ENCODE assay signal across 18 cellular contexts in the genomic region with DNA sequence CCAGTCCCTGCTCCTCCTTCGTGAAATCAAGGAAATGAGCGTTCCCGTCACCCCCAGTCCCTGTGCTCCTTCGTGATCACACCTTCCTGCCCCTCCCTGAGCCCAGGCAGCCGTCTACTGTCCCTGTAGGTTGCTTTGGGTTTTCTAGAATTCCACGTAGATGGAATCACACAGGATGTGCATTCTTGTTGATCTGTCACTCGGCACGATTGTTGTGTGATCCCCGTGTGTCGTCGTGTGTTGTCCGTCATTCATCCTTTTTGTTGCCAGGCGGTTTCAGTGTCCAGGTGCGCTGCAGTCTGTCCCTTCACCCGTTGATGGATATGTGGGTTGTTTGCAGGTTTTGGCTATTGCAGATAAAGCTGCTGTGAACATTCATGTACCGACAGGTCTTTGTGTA. TPM values are rescaled to one million over a fixed set of nuclear protein-coding genes. Genes with fewer than 3 reads are reported as not detected.
DNase-seq lines count a peak whose midpoint lies in the region; ATAC-seq, FAIRE-seq and TF ChIP-seq lines count a peak whose summit lies in the region.
"Had no signal": no experiment of that assay in that cellular context is flagged by ENCODE, and none has a peak within 500 bp of the region (broad histone marks: within the 10 kb centered on the region; RNA-seq: fewer than 3 reads in every experiment).

No MANE protein-coding gene starts in this region.

- H3K4me1 ChIP-seq in H9 (ENCODE audit: insufficient read depth, low read length) (no peaks in the 10 kb centered on the region), GM12878 (ENCODE audit: control insufficient read depth, insufficient read depth, low read length) (peaks cover 36% of the 10 kb centered on the region)
- H3K4me1 ChIP-seq: Caco-2 had no signal

- TF ChIP-seq EP300 in GM12878 (IDR thresholded peaks at IDR 0.05; ENCODE audit: borderline replicate concordance in 1 of 2, control insufficient read depth in 1 of 2, low read depth in 2 of 2, low read length in 2 of 2): no peak

- H3K79me1 ChIP-seq in H9 (ENCODE audit: insufficient read depth, low read depth, low read length, poor library complexity, severe bottlenecking): peaks cover 2% of the 10 kb centered on the region

- H3K9ac ChIP-seq in H9 (ENCODE audit: extremely low read depth, insufficient read length, low read length) (no peak overlapping the region), GM12878 (ENCODE audit: control insufficient read depth, insufficient read depth, low read length) (no peak overlapping the region)

- no peak overlapping the region for H3K4me2 ChIP-seq in H9 (ENCODE audit: insufficient read depth, insufficient read length, low read length)
- no peak overlapping the region for H3K4me2 ChIP-seq in GM12878 (ENCODE audit: control insufficient read depth, insufficient read depth)

- no peak overlapping the region for H3K18ac ChIP-seq in H9 (ENCODE audit: insufficient read length, low read depth, low read length)

- no peak overlapping the region for H3K4ac ChIP-seq in H9 (ENCODE audit: low read depth, low read length)

- no peak overlapping the region for H2AFZ ChIP-seq in H9 (ENCODE audit: low read length)
- H2AFZ ChIP-seq in GM12878 (ENCODE audit: control insufficient read depth, low read depth, low read length): no peak overlapping the region

- peak overlapping the region in 2 of 3 experiments; percentile 21 to 63; a peak in 1 of 7 replicates for H3K27ac Mint-ChIP-seq in H9

- H3K14ac ChIP-seq in H9 (ENCODE audit: insufficient read depth, low read length): no peak overlapping the region

- no peaks in the 10 kb centered on the region for H3K4me1 Mint-ChIP-seq in H9

- no peak overlapping the region for H2AK5ac ChIP-seq in H9 (ENCODE audit: insufficient read length, low read length)

- H3K36me3 Mint-ChIP-seq in H9 (ENCODE audit: insufficient read depth in 1 of 3, low read depth in 3 of 3): peaks cover 66 to 91% (median 85%) of the 10 kb centered on the region in 3 experiments; a peak in 6 of 7 replicates

- H2BK20ac ChIP-seq in H9 (ENCODE audit: low read depth, low read length, poor library complexity, severe bottlenecking): no peak overlapping the region

- no peaks in the 10 kb centered on the region for H3K27me3 Mint-ChIP-seq in H9 (ENCODE audit: low read depth)

- peaks cover 11 to 22% of the 10 kb centered on the region in 2 experiments; a peak in 3 of 4 replicates for H3K36me3 ChIP-seq in GM12878 (ENCODE audit: control insufficient read depth in 2 of 2, insufficient read depth in 2 of 2, low read length in 1 of 2)

- CTCF ChIA-PET in GM12878 (lab: Yijun Ruan, JAX): no interaction called here

- BruUV-seq in GM12878 (replicated peaks; lab: Mats Ljungman, UMichigan): no TSS peak

- peak; percentile 17; the same call in 1 of the 2 replicates for TF ChIP-seq POLR2A in GM12878 (IDR thresholded peaks at IDR 0.05; ENCODE audit: low read depth, low read length)

- RAD21 ChIA-PET in GM12878 (lab: Charles Lee; ENCODE audit: unreplicated experiment): no interaction called here

- no peak for TF ChIP-seq RAD21 in GM12878 (IDR thresholded peaks at IDR 0.05; ENCODE audit: insufficient read depth, low read depth, low read length)

- H3K9me3 ChIP-seq in H9 (ENCODE audit: control insufficient read depth, low read depth, low read length) (no peaks in the 10 kb centered on the region), GM12878 (replicated peaks; ENCODE audit: control insufficient read depth, insufficient read depth, low read length) (peaks cover 5% of the 10 kb centered on the region; the same call in 2 of the 3 replicates)
- H3K9me3 ChIP-seq: Caco-2, SJSA1 had no signal

- FAIRE-seq in GM12878 (lab: Jason Lieb, UNC) (no peak), frontal cortex (lab: Jason Lieb, UNC) (no peak)
- FAIRE-seq: K562 had no signal

- DNase-seq in 8988T: peak; percentile 44
- no peak for DNase-seq in H9
- no peak for DNase-seq in GM12878 (ENCODE audit: low read depth, low spot score)
- peak; percentile 43 for DNase-seq in mesenteric fat pad (ENCODE audit: low spot score)
- DNase-seq in NCI-H748 (lab: John Stamatoyannopoulos, UW; ENCODE audit: unreplicated experiment): no peak
- no peak for DNase-seq in frontal cortex (ENCODE audit: low spot score in 2 of 2)
- DNase-seq: Caco-2, DMS153, NCI-H187 treated with DMSO at 0.1 percent for 48 hours, NCI-H446, NCI-H69, OCI-M1, RPMI8226 had no signal

- in situ Hi-C loops in GM12878 (cut with MboI): no loop called here

- ATAC-seq in GM12878: no peak
- no peak for ATAC-seq in HG02642 (IDR thresholded peaks at IDR 0.05; ENCODE audit: poor library complexity, unreplicated experiment)
- ATAC-seq in activated CD4-positive, CD25-positive, alpha-beta regulatory T cell treated with anti-CD3 and anti-CD28 coated beads, Interleukin-2, amount 50 U/mL, for 24 hours: no peak
- ATAC-seq: K562 had no signal

- no peak overlapping the region for H4K8ac ChIP-seq in H9 (replicated peaks; ENCODE audit: insufficient read length, low read depth, low read length)

- peaks cover 0 to under 1% of the 10 kb centered on the region in 2 experiments; a peak in 1 of 5 replicates for H3K9me3 Mint-ChIP-seq in H9

- no peaks in the 10 kb centered on the region for H4K20me1 ChIP-seq in H9 (ENCODE audit: control insufficient read depth, insufficient read depth, insufficient read length)
- peaks cover 3% of the 10 kb centered on the region; the same call in 1 of the 2 replicates for H4K20me1 ChIP-seq in GM12878 (ENCODE audit: control insufficient read depth, insufficient read depth)

- peaks cover 3% of the 10 kb centered on the region; the same call in 1 of the 2 replicates for H3K79me2 ChIP-seq in H9 (ENCODE audit: insufficient read depth, low read length)
- peaks cover 15% of the 10 kb centered on the region for H3K79me2 ChIP-seq in GM12878 (ENCODE audit: control insufficient read depth, insufficient read depth, low read length)

- WGBS in H9 (ENCODE audit: extremely low coverage, insufficient read length, low lambda C conversion rate): no CpG with 5 or more reads among the region's 16 CpGs
- 94% methylated on average over 16 of the region's 16 CpGs for WGBS in GM12878 (ENCODE audit: insufficient coverage, insufficient replicate concordance, low lambda C conversion rate, missing lambda C conversion rate)

- H3K56ac ChIP-seq in H9 (ENCODE audit: insufficient read length, low read depth, low read length): no peak overlapping the region

- no peak overlapping the region for H4K5ac ChIP-seq in H9 (ENCODE audit: insufficient read length, low read depth, low read length)

- H3T11ph ChIP-seq in H9 (ENCODE audit: low read length): no peak overlapping the region

- H2BK5ac ChIP-seq in H9 (ENCODE audit: insufficient read length, low read length): no peak overlapping the region

- no peak overlapping the region for H3K4me3 ChIP-seq in GM12878
- H3K4me3 ChIP-seq: K562, SJSA1 had no signal

- no peak overlapping the region for H2BK120ac ChIP-seq in H9 (ENCODE audit: low read depth, low read length, poor library complexity, severe bottlenecking)

- no peaks in the 10 kb centered on the region for H3K23me2 ChIP-seq in H9 (ENCODE audit: insufficient read length, low read depth, low read length, poor library complexity, severe bottlenecking)

- POLR2A ChIA-PET in GM12878 (lab: Charles Lee): no interaction called here

- intact Hi-C loops in GM12878 (cut with micrococcal nuclease; ENCODE audit: unreplicated experiment): no loop called here

- no peaks in the 10 kb centered on the region for H3K27me3 ChIP-seq in H9 (ENCODE audit: insufficient read depth, low read length)
- H3K27me3 ChIP-seq in GM12878 (replicated peaks in 1 of 2; ENCODE audit: control insufficient read depth in 2 of 2, insufficient read depth in 2 of 2, low read length in 1 of 2): no peaks in the 10 kb centered on the region
- H3K27me3 ChIP-seq: SJSA1 had no signal

- no peak overlapping the region for H3K27ac ChIP-seq in H9 (ENCODE audit: insufficient read length, low read depth, low read length)
- no peak overlapping the region for H3K27ac ChIP-seq in GM12878 (ENCODE audit: control insufficient read depth, insufficient read depth)
- H3K27ac ChIP-seq: SJSA1 had no signal

- no peak overlapping the region for H4K91ac ChIP-seq in H9 (ENCODE audit: insufficient read length, low read depth, low read length)

- SMC1A ChIA-PET in GM12878 (lab: Charles Lee; ENCODE audit: uncharacterized antibody, unreplicated experiment): no interaction called here

- no peak overlapping the region for H2BK15ac ChIP-seq in H9 (ENCODE audit: low read depth, low read length)

- no peak overlapping the region for H3K23ac ChIP-seq in H9 (ENCODE audit: insufficient read length, low read depth, low read length)

- H3K4me3 Mint-ChIP-seq in H9: no peak overlapping the region

- TF ChIP-seq CTCF in H9 (conservative IDR thresholded peaks at IDR 0.05): no peak
- no peak for TF ChIP-seq CTCF in GM12878 (IDR thresholded peaks at IDR 0.05 in 2 of 3, conservative IDR thresholded peaks at IDR 0.05 in 1 of 3; ENCODE audit: control insufficient read depth in 2 of 3, extremely low read depth in 1 of 3, insufficient read depth in 1 of 3, low read depth in 3 of 3, low read length in 3 of 3)

- H2BK12ac ChIP-seq in H9 (ENCODE audit: insufficient read length, low read depth, low read length): no peak overlapping the region

RNA-seq across cellular contexts. Expression of a gene that starts 9.4 kb away (rescaled TPM):
- total RNA-seq in H9 (2021): 61.4 and 65.3 TPM in 2 replicates
- total RNA-seq in GM12878 (2013; cell fraction: nucleolus; rRNA removed): 107 and 127 TPM in 2 replicates
- total RNA-seq in GM12878 (2014; rRNA removed): 39.6 and 46.6 TPM in 2 replicates
- 34.4 and 41.6 TPM in 2 replicates for total RNA-seq in GM12878 (2014; rRNA removed; fragmentation: Illumina TruSeq; extraction: Trizol)
- total RNA-seq in GM12878 (2021): 52.8 and 65.8 TPM in 2 replicates
- polyA plus RNA-seq in GM12878 (2011; ENCODE audit: low read depth): 17.0 TPM
- 50.7 and 64.1 TPM in 2 replicates for polyA plus RNA-seq in GM12878 (2011; rRNA removed)
- 76.9 and 109 TPM in 2 replicates for polyA plus RNA-seq in GM12878 (2011; cell fraction: cytosol; rRNA removed)
- polyA plus RNA-seq in GM12878 (2011; cell fraction: nucleus; rRNA removed): 240 and 347 TPM in 2 replicates
- polyA plus RNA-seq in GM12878 (2012): 27.9 and 29.1 TPM in 2 replicates
- polyA plus RNA-seq in GM12878 (2014; fragmentation: Illumina TruSeq; extraction: Trizol): 46.0 and 60.9 TPM in 2 replicates
- 1 to 10 TPM; 6.2 to 9.2 TPM for polyA plus RNA-seq in GM12878 (2014; fragmentation: Nextera tagmentation; extraction: Ambion mirVana)
- 92.6 and 95.2 TPM in 2 replicates for polyA plus RNA-seq in GM12878 (2014; rRNA removed)
- 100 to 1,000 TPM; 102 to 104 TPM for polyA plus RNA-seq in GM12878 (2016; fragmentation: Nextera tagmentation; extraction: Ambion mirVana)
- 53.0 and 56.3 TPM in 2 replicates for polyA minus RNA-seq in GM12878 (2011; rRNA and poly(A)+ RNA removed)
- polyA minus RNA-seq in GM12878 (2011; cell fraction: cytosol; rRNA and poly(A)+ RNA removed): 17.9 and 18.8 TPM in 2 replicates
- polyA minus RNA-seq in GM12878 (2011; cell fraction: nucleus; rRNA and poly(A)+ RNA removed): 34.3 and 67.6 TPM in 2 replicates
- total RNA-seq in mesenteric fat pad: 33.3 TPM
- 21.2 TPM for total RNA-seq in frontal cortex

RNA-seq across cellular contexts. Expression of a gene that starts 21.1 kb away (rescaled TPM):
- total RNA-seq in H9 (2021) (0.42 TPM in 2 replicates), GM12878 (2014; rRNA removed) (not detected in 2 replicates), GM12878 (2014; rRNA removed; fragmentation: Illumina TruSeq; extraction: Trizol) (not detected in 2 replicates), GM12878 (2021) (not detected in 2 replicates), mesenteric fat pad (not detected), frontal cortex (6.1 TPM)
- total RNA-seq in GM12878 (2013; cell fraction: nucleolus; rRNA removed): not detected in 2 replicates
- 0.42 TPM for polyA plus RNA-seq in GM12878 (2011; ENCODE audit: low read depth)
- polyA plus RNA-seq in GM12878 (2011; rRNA removed) (not detected in 2 replicates), GM12878 (2014; fragmentation: Illumina TruSeq; extraction: Trizol) (not detected in 2 replicates), GM12878 (2014; fragmentation: Nextera tagmentation; extraction: Ambion mirVana) (under 1 TPM; 0.03 to 0.15 TPM), GM12878 (2014; rRNA removed) (not detected in 2 replicates), GM12878 (2016; fragmentation: Nextera tagmentation; extraction: Ambion mirVana) (under 1 TPM; 0.78 to 0.96 TPM)
- not detected in 2 replicates for polyA plus RNA-seq in GM12878 (2011; cell fraction: cytosol; rRNA removed)
- not detected in 2 replicates for polyA plus RNA-seq in GM12878 (2011; cell fraction: nucleus; rRNA removed)
- 0.83 and 0.89 TPM in 2 replicates for polyA plus RNA-seq in GM12878 (2012)
- polyA minus RNA-seq in GM12878 (2011; rRNA and poly(A)+ RNA removed): not detected in 2 replicates
- not detected in 2 replicates for polyA minus RNA-seq in GM12878 (2011; cell fraction: cytosol; rRNA and poly(A)+ RNA removed)
- not detected in 2 replicates for polyA minus RNA-seq in GM12878 (2011; cell fraction: nucleus; rRNA and poly(A)+ RNA removed)
- total RNA-seq: Caco-2, H4, K562, SJSA1 had no signal

RNA-seq across cellular contexts. Expression of a gene that starts 24.3 kb away (rescaled TPM):
- total RNA-seq in H9 (2021): 5.3 and 5.6 TPM in 2 replicates
- total RNA-seq in GM12878 (2013; cell fraction: nucleolus; rRNA removed): 12.1 and 14.7 TPM in 2 replicates
- 11.7 and 13.8 TPM in 2 replicates for total RNA-seq in GM12878 (2014; rRNA removed)
- total RNA-seq in GM12878 (2014; rRNA removed; fragmentation: Illumina TruSeq; extraction: Trizol): 5.5 and 7.2 TPM in 2 replicates
- 14.4 and 16.1 TPM in 2 replicates for total RNA-seq in GM12878 (2021)
- 2.5 TPM for polyA plus RNA-seq in GM12878 (2011; ENCODE audit: low read depth)
- polyA plus RNA-seq in GM12878 (2011; rRNA removed): 4.3 and 4.7 TPM in 2 replicates
- polyA plus RNA-seq in GM12878 (2011; cell fraction: cytosol; rRNA removed): 6.5 and 7.6 TPM in 2 replicates
- 9.9 and 13.2 TPM in 2 replicates for polyA plus RNA-seq in GM12878 (2011; cell fraction: nucleus; rRNA removed)
- 7.4 and 8.3 TPM in 2 replicates for polyA plus RNA-seq in GM12878 (2012)
- 2.2 and 4.1 TPM in 2 replicates for polyA plus RNA-seq in GM12878 (2014; fragmentation: Illumina TruSeq; extraction: Trizol)
- 1 to 10 TPM; 1.2 to 4.9 TPM for polyA plus RNA-seq in GM12878 (2014; fragmentation: Nextera tagmentation; extraction: Ambion mirVana)
- polyA plus RNA-seq in GM12878 (2014; rRNA removed): 15.1 and 16.1 TPM in 2 replicates
- 10 to 100 TPM; 20.5 to 22.2 TPM for polyA plus RNA-seq in GM12878 (2016; fragmentation: Nextera tagmentation; extraction: Ambion mirVana)
- polyA minus RNA-seq in GM12878 (2011; rRNA and poly(A)+ RNA removed): 3.2 and 9.8 TPM in 2 replicates
- polyA minus RNA-seq in GM12878 (2011; cell fraction: cytosol; rRNA and poly(A)+ RNA removed): 2.8 and 3.9 TPM in 2 replicates
- 5.4 and 5.7 TPM in 2 replicates for polyA minus RNA-seq in GM12878 (2011; cell fraction: nucleus; rRNA and poly(A)+ RNA removed)
- total RNA-seq in mesenteric fat pad: 3.6 TPM
- total RNA-seq in frontal cortex: 7.7 TPM
- total RNA-seq: H4 had no signal

RNA-seq across cellular contexts. Expression of a gene that starts 30.2 kb away (rescaled TPM):
- total RNA-seq in H9 (2021) (94.1 and 100 TPM in 2 replicates), GM12878 (2014; rRNA removed) (63.5 and 71.4 TPM in 2 replicates), GM12878 (2014; rRNA removed; fragmentation: Illumina TruSeq; extraction: Trizol) (48.0 and 50.8 TPM in 2 replicates), GM12878 (2021) (73.2 and 77.8 TPM in 2 replicates), mesenteric fat pad (188 TPM), frontal cortex (35.5 TPM)
- 7.9 and 8.3 TPM in 2 replicates for total RNA-seq in GM12878 (2013; cell fraction: nucleolus; rRNA removed)
- polyA plus RNA-seq in GM12878 (2011; ENCODE audit: low read depth): 52.7 TPM
- polyA plus RNA-seq in GM12878 (2011; rRNA removed) (21.0 and 32.7 TPM in 2 replicates), GM12878 (2014; fragmentation: Illumina TruSeq; extraction: Trizol) (35.6 and 57.1 TPM in 2 replicates), GM12878 (2014; fragmentation: Nextera tagmentation; extraction: Ambion mirVana) (10 to 100 TPM; 55.3 to 67.7 TPM), GM12878 (2014; rRNA removed) (51.9 and 52.6 TPM in 2 replicates), GM12878 (2016; fragmentation: Nextera tagmentation; extraction: Ambion mirVana) (100 to 1,000 TPM; 162 to 164 TPM)
- 49.9 and 52.1 TPM in 2 replicates for polyA plus RNA-seq in GM12878 (2011; cell fraction: cytosol; rRNA removed)
- polyA plus RNA-seq in GM12878 (2011; cell fraction: nucleus; rRNA removed): 45.0 and 46.7 TPM in 2 replicates
- polyA plus RNA-seq in GM12878 (2012): 60.0 and 70.1 TPM in 2 replicates
- polyA minus RNA-seq in GM12878 (2011; rRNA and poly(A)+ RNA removed): 14.8 and 20.7 TPM in 2 replicates
- 15.1 and 18.8 TPM in 2 replicates for polyA minus RNA-seq in GM12878 (2011; cell fraction: cytosol; rRNA and poly(A)+ RNA removed)
- 4.5 and 5.1 TPM in 2 replicates for polyA minus RNA-seq in GM12878 (2011; cell fraction: nucleus; rRNA and poly(A)+ RNA removed)

RNA-seq across cellular contexts. Expression of a gene that starts 45.5 kb away (rescaled TPM):
- total RNA-seq in H9 (2021) (39.6 and 41.8 TPM in 2 replicates), GM12878 (2014; rRNA removed) (35.3 and 35.4 TPM in 2 replicates), GM12878 (2014; rRNA removed; fragmentation: Illumina TruSeq; extraction: Trizol) (19.2 and 21.4 TPM in 2 replicates), GM12878 (2021) (34.9 and 36.9 TPM in 2 replicates), mesenteric fat pad (19.0 TPM), frontal cortex (6.9 TPM)
- 13.0 and 16.8 TPM in 2 replicates for total RNA-seq in GM12878 (2013; cell fraction: nucleolus; rRNA removed)
- polyA plus RNA-seq in GM12878 (2011; ENCODE audit: low read depth): 4.4 TPM
- polyA plus RNA-seq in GM12878 (2011; rRNA removed) (9.9 and 13.6 TPM in 2 replicates), GM12878 (2014; fragmentation: Illumina TruSeq; extraction: Trizol) (2.2 and 7.0 TPM in 2 replicates), GM12878 (2014; fragmentation: Nextera tagmentation; extraction: Ambion mirVana) (10 to 100 TPM in 1 of 2 experiments, 1 to 10 TPM in 1; 1.8 to 11.2 TPM), GM12878 (2014; rRNA removed) (41.7 and 50.2 TPM in 2 replicates), GM12878 (2016; fragmentation: Nextera tagmentation; extraction: Ambion mirVana) (10 to 100 TPM; 29.7 to 33.3 TPM)
- polyA plus RNA-seq in GM12878 (2011; cell fraction: cytosol; rRNA removed): 17.9 and 36.0 TPM in 2 replicates
- 21.8 and 26.3 TPM in 2 replicates for polyA plus RNA-seq in GM12878 (2011; cell fraction: nucleus; rRNA removed)
- polyA plus RNA-seq in GM12878 (2012): 17.7 and 20.3 TPM in 2 replicates
- 1.9 and 5.5 TPM in 2 replicates for polyA minus RNA-seq in GM12878 (2011; rRNA and poly(A)+ RNA removed)
- polyA minus RNA-seq in GM12878 (2011; cell fraction: cytosol; rRNA and poly(A)+ RNA removed): 1.5 and 2.1 TPM in 2 replicates
- polyA minus RNA-seq in GM12878 (2011; cell fraction: nucleus; rRNA and poly(A)+ RNA removed): 13.3 and 23.6 TPM in 2 replicates

Comparison
In these comparisons a context has a peak if more than half of its experiments do, and no peak if none do; other contexts are left out.
1. DNase-seq: peak in 8988T (single experiment) and mesenteric fat pad (single experiment); none in H9 (single experiment), GM12878 (single experiment), NCI-H748 (single experiment) and frontal cortex (0 of 2).